ENCODE assay signal across 8 cellular contexts in the genomic region with DNA sequence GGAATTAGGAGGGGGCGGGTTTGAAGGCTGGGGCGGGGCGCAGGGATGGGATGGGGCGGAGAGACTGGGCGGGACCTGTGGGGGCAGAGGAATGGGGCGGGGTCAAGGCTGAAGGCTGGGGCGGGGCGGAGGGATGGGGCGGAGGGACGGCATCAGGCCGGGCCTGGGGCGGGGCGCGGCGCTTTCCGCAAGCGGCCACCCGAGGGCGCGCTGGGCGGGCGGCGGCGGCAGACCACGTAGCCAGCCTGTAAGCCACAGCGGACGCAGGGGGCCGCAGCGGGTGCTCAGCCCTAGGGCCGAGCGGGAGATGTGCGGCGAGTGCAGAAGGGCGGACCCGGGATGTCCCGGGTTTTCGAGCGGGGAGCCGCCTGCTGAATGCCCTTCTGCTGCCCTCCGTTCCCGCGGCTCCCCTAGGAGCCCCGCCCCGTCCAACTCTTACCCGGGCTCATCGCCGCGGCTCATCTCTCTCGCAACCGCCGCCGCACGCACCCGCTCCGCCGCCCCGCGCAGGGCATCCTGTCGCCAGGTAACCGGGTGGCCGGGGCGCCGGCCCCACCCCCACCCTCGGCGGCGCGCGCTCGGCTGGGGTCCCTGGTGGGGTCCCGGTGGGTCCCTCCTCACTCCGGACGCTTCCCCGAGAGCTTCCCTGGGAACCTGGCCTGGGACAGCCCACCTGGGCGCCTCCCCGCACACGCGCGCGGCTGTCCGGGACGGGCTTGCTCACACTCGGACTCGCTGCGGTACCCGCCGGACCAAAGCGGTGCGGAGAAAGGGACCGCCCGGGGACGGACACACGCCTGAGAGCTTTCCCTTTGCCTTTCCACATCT. TPM values are rescaled to one million over a fixed set of nuclear protein-coding genes. Genes with fewer than 3 reads are reported as not detected.
DNase-seq lines count a peak whose midpoint lies in the region; ATAC-seq and TF ChIP-seq lines count a peak whose summit lies in the region.

CCDC110 (minus strand) TSS at position 499 of the 828 bp plus-strand sequence; CDS start at position 449, 50 bp downstream.

- peak within 1 kb of the TSS; percentile 58 for H2BK15ac ChIP-seq in neuronal stem cell (ENCODE audit: low read length)

- WGBS in neuronal stem cell (ENCODE audit: extremely low coverage in 2 of 2, insufficient read length in 2 of 2, insufficient replicate concordance in 1 of 2), 2 donors = no CpG with 5 or more reads among the region's 92 CpGs

- H3K36me3 ChIP-seq in DOHH2 (ENCODE audit: control insufficient read depth, low read length) = no peaks in the 10 kb centered on the region
- no peaks in the 10 kb centered on the region for H3K36me3 ChIP-seq in neuronal stem cell (replicated peaks in 1 of 2; ENCODE audit: control insufficient read depth in 2 of 2, insufficient read depth in 2 of 2, low read length in 2 of 2)

- H4K91ac ChIP-seq in neuronal stem cell (ENCODE audit: low read depth, low read length, poor library complexity) = no peak within 1 kb of the TSS

- ATAC-seq in GM21723 (IDR thresholded peaks at IDR 0.05; ENCODE audit: unreplicated experiment) (peak; percentile 93), foreskin keratinocyte (peak; percentile 96)

- H2BK5ac ChIP-seq in neuronal stem cell (ENCODE audit: low read length) = no peak within 1 kb of the TSS

- H3K27me3 ChIP-seq in DOHH2 (ENCODE audit: control insufficient read depth, low read length) (peaks cover 41% of the 10 kb centered on the region), foreskin keratinocyte (peaks cover 41% of the 10 kb centered on the region), neuronal stem cell (ENCODE audit: control insufficient read depth in 3 of 3, insufficient read depth in 3 of 3, low read depth in 1 of 3, low read length in 3 of 3) (peaks cover 0 to 32% (median 9%) of the 10 kb centered on the region in 3 experiments)

- H3K4me3 ChIP-seq in DOHH2 (ENCODE audit: low read length) (peak within 1 kb of the TSS; percentile 81), neuronal stem cell (ENCODE audit: low read length in 2 of 2) (peak within 1 kb of the TSS; percentile 58 to 91)
- peak within 1 kb of the TSS; percentile 57 for H3K4me3 ChIP-seq in Jurkat, Clone E6-1 (ENCODE audit: low read length)

- H3K79me1 ChIP-seq in neuronal stem cell (ENCODE audit: low read depth, low read length) = no peaks in the 10 kb centered on the region

- peaks cover 8% of the 10 kb centered on the region; the same call in 1 of the 2 replicates for H3F3A ChIP-seq in DOHH2 (ENCODE audit: control insufficient read depth, insufficient read depth)

- H3K9ac ChIP-seq in neuronal stem cell (ENCODE audit: low read depth, low read length, poor library complexity) = peak within 1 kb of the TSS; percentile 80

- no peak within 1 kb of the TSS for H4K8ac ChIP-seq in neuronal stem cell (ENCODE audit: low read depth, low read length)

- peak within 1 kb of the TSS; percentile 93 for H3K18ac ChIP-seq in neuronal stem cell (ENCODE audit: low read length)

- H3K79me2 ChIP-seq in DOHH2 (ENCODE audit: control insufficient read depth, low read length) = no peaks in the 10 kb centered on the region

- no peaks in the 10 kb centered on the region for H3K9me2 ChIP-seq in DOHH2 (replicated peaks; ENCODE audit: control insufficient read depth, low read length)

- H2AFZ ChIP-seq in neuronal stem cell (ENCODE audit: low read length) = peak within 1 kb of the TSS; percentile 100

- no peak within 1 kb of the TSS for H3K4ac ChIP-seq in neuronal stem cell (ENCODE audit: low read length)

- H2AK5ac ChIP-seq in neuronal stem cell (ENCODE audit: low read depth, low read length) = peak within 1 kb of the TSS; percentile 37

- H3K4me2 ChIP-seq in DOHH2 (ENCODE audit: low read length) (peak within 1 kb of the TSS; percentile 95), neuronal stem cell (ENCODE audit: insufficient read depth, low read length, poor library complexity, severe bottlenecking) (peak within 1 kb of the TSS; percentile 75)

- peak within 1 kb of the TSS; percentile 4 for H2BK12ac ChIP-seq in neuronal stem cell (ENCODE audit: low read length)

- H3K9me3 ChIP-seq in DOHH2 (ENCODE audit: control insufficient read depth, insufficient read depth, low read length) = no peaks in the 10 kb centered on the region
- no peaks in the 10 kb centered on the region for H3K9me3 ChIP-seq in neuronal stem cell (replicated peaks in 1 of 2; ENCODE audit: control insufficient read depth in 2 of 2, insufficient read depth in 1 of 2, low read depth in 1 of 2, low read length in 2 of 2)

- peak within 1 kb of the TSS; percentile 0 for H3K23ac ChIP-seq in neuronal stem cell (ENCODE audit: low read depth, low read length, poor library complexity)

- H3K27ac ChIP-seq in DOHH2 (ENCODE audit: low read depth, low read length) = no peak within 1 kb of the TSS
- H3K27ac ChIP-seq in foreskin keratinocyte = no peak within 1 kb of the TSS
- H3K27ac ChIP-seq in neuronal stem cell (replicated peaks; ENCODE audit: low read length) = no peak within 1 kb of the TSS

- peak; percentile 82 for DNase-seq in Jurkat, Clone E6-1 (ENCODE audit: low read depth, low spot score)
- peak; percentile 88 for DNase-seq in activated gamma-delta T cell treated with Interleukin-2 at 50 U/mL for 16 hours
- peak; percentile 29 to 66 for DNase-seq in foreskin keratinocyte
- DNase-seq in neuronal stem cell (ENCODE audit: low spot score) = peak; percentile 90
- peak; percentile 84 for DNase-seq in stromal cell of bone marrow (ENCODE audit: low read depth)

- peaks cover 15% of the 10 kb centered on the region for H3K4me1 ChIP-seq in DOHH2 (ENCODE audit: control insufficient read depth, low read length)
- no peaks in the 10 kb centered on the region for H3K4me1 ChIP-seq in foreskin keratinocyte
- H3K4me1 ChIP-seq in neuronal stem cell (ENCODE audit: control insufficient read depth in 2 of 2, insufficient read depth in 1 of 2, low read depth in 1 of 2, low read length in 2 of 2) = peaks cover 5 to 12% of the 10 kb centered on the region in 2 donors

- TF ChIP-seq CTCF in DOHH2 (IDR thresholded peaks at IDR 0.05; ENCODE audit: low read depth, low read length, poor library complexity, severe bottlenecking) = peak; percentile 54
- TF ChIP-seq CTCF in foreskin keratinocyte (conservative IDR thresholded peaks at IDR 0.05) = peak; percentile 89

- no peak within 1 kb of the TSS for H3K14ac ChIP-seq in neuronal stem cell (ENCODE audit: low read length)

- peak within 1 kb of the TSS; percentile 81 for H2BK120ac ChIP-seq in neuronal stem cell (ENCODE audit: low read depth, low read length)

- peak; percentile 61 for TF ChIP-seq POLR2A in Raji (IDR thresholded peaks at IDR 0.05; ENCODE audit: insufficient read depth, low read depth, low read length)

- H4K20me1 ChIP-seq in DOHH2 (ENCODE audit: control insufficient read depth, insufficient read depth, low read depth, low read length) = no peaks in the 10 kb centered on the region; the same call in 1 of the 2 replicates

RNA-seq across cellular contexts. Expression of gene CCDC110, which starts in this region (rescaled TPM):
- polyA plus RNA-seq in Jurkat, Clone E6-1 (2012; ENCODE audit: insufficient read depth, insufficient read length) = not detected
- 0.04 and 0.10 TPM in 2 replicates for total RNA-seq in foreskin keratinocyte
- 0.02 TPM in 1 of 2 replicates, not detected in the other for polyA plus RNA-seq in foreskin keratinocyte
- polyA plus RNA-seq in neuronal stem cell (2013, experiment 1 of 2) = 2.2 TPM
- 2.0 TPM for polyA plus RNA-seq in neuronal stem cell (2013, experiment 2 of 2)

Comparison
In these comparisons a context has a peak if more than half of its experiments do, and no peak if none do; other contexts are left out.
1. Peak in DNase-seq and ATAC-seq in foreskin keratinocyte; RNA of the gene not detected or under 1 TPM.